ENCODE assay signal across 30 cellular contexts in genomic region chr21:38121888-38122705, GRCh38.
"Had no signal": no experiment of that assay in that cellular context is flagged by ENCODE, and none has a peak within 500 bp of the region (broad histone marks: within the 10 kb centered on the region; RNA-seq: fewer than 3 reads in every experiment).

No MANE protein-coding gene starts in this region.

- H3K27ac Mint-ChIP-seq: activated CD4-positive, alpha-beta memory T cell treated with anti-CD3 and anti-CD28 coated beads, Interleukin-2, amount 10 ng/mL, durations not matched to agents 7 days and 5 days; activated CD4-positive, alpha-beta T cell treated with anti-CD3 and anti-CD28 coated beads, Interleukin-2, amount 10 ng/mL, durations not matched to agents 7 days and 5 days; activated T-cell treated with anti-CD3 and anti-CD28 coated beads, Interleukin-2, amount 50 U/mL, for 24 hours; natural killer cell; neural progenitor cell; stimulated activated memory B cell treated with anti-CD40 and anti-IgM and Interleukin-4, amounts not matched to agents 10 μg/mL and 1 μg/mL and 100 μg/mL, for 72 hours; stimulated activated naive CD8-positive, alpha-beta T cell treated with anti-CD3 and anti-CD28 coated beads, Interleukin-15, amount 100 ng/mL, for 72 hours had no signal

- H3K27me3 ChIP-seq: esophagus muscularis mucosa, left lung, neural progenitor cell, right atrium auricular region, thyroid gland had no signal

- DNase-seq: activated CD4-positive, alpha-beta memory T cell treated with anti-CD3 and anti-CD28 coated beads, Interleukin-2, amount 10 ng/mL, durations not matched to agents 7 days and 5 days; activated CD4-positive, alpha-beta T cell treated with anti-CD3 and anti-CD28 coated beads, Interleukin-2, amount 10 ng/mL, durations not matched to agents 7 days and 5 days; activated CD4-positive, CD25-positive, alpha-beta regulatory T cell treated with anti-CD3 and anti-CD28 coated beads, Interleukin-2, amount 50 U/mL, for 72 hours; activated CD8-positive, alpha-beta memory T cell treated with anti-CD3 and anti-CD28 coated beads, Interleukin-2, amount 50 U/mL, for 48 hours; activated gamma-delta T cell; activated naive CD4-positive, alpha-beta T cell treated with anti-CD3 and anti-CD28 coated beads, Interleukin-2, amount 50 U/mL, for 16 hours; activated T-cell treated with anti-CD3 and anti-CD28 coated beads, Interleukin-2, amount 50 U/mL, for 24 hours; amniotic stem cell; caudate nucleus; kidney glomerular epithelial cell; left lung; lower lobe of right lung; mesendoderm; natural killer cell; occipital lobe; psoas muscle; stimulated activated CD4-positive, alpha-beta T cell treated with anti-CD3 and anti-CD28 coated beads, Interleukin-1b, Interleukin-23, amount 100 ng/mL, for 48 hours; stimulated activated CD4-positive, alpha-beta T cell treated with anti-CD3 and anti-CD28 coated beads, Interleukin-4, amount 100 ng/mL, for 4 hours; stimulated activated CD8-positive, alpha-beta memory T cell treated with anti-CD3 and anti-CD28 coated beads, Interleukin-4, amount 100 ng/mL, for 48 hours; stimulated activated naive CD8-positive, alpha-beta T cell treated with anti-CD3 and anti-CD28 coated beads, Interleukin-15, amount 100 ng/mL, for 72 hours; substantia nigra; T1000; thyroid gland; upper lobe of right lung had no signal

- H3K27me3 Mint-ChIP-seq: activated CD4-positive, alpha-beta memory T cell treated with anti-CD3 and anti-CD28 coated beads, Interleukin-2, amount 10 ng/mL, durations not matched to agents 7 days and 5 days; stimulated activated memory B cell treated with anti-CD40 and anti-IgM and Interleukin-4, amounts not matched to agents 10 μg/mL and 1 μg/mL and 100 μg/mL, for 72 hours had no signal

- H3K9me3 Mint-ChIP-seq: activated CD4-positive, alpha-beta memory T cell treated with anti-CD3 and anti-CD28 coated beads, Interleukin-2, amount 10 ng/mL, durations not matched to agents 7 days and 5 days; activated CD4-positive, alpha-beta T cell treated with anti-CD3 and anti-CD28 coated beads, Interleukin-2, amount 10 ng/mL, durations not matched to agents 7 days and 5 days; activated T-cell treated with anti-CD3 and anti-CD28 coated beads, Interleukin-2, amount 50 U/mL, for 24 hours; natural killer cell; neural progenitor cell; stimulated activated naive CD8-positive, alpha-beta T cell treated with anti-CD3 and anti-CD28 coated beads, Interleukin-15, amount 100 ng/mL, for 72 hours had no signal

- H3K4me3 Mint-ChIP-seq: activated CD4-positive, alpha-beta memory T cell treated with anti-CD3 and anti-CD28 coated beads, Interleukin-2, amount 10 ng/mL, durations not matched to agents 7 days and 5 days; activated CD4-positive, alpha-beta T cell treated with anti-CD3 and anti-CD28 coated beads, Interleukin-2, amount 10 ng/mL, durations not matched to agents 7 days and 5 days; activated T-cell treated with anti-CD3 and anti-CD28 coated beads, Interleukin-2, amount 50 U/mL, for 24 hours; natural killer cell; neural progenitor cell; stimulated activated memory B cell treated with anti-CD40 and anti-IgM and Interleukin-4, amounts not matched to agents 10 μg/mL and 1 μg/mL and 100 μg/mL, for 72 hours; stimulated activated naive CD8-positive, alpha-beta T cell treated with anti-CD3 and anti-CD28 coated beads, Interleukin-15, amount 100 ng/mL, for 72 hours had no signal

- H3K79me2 ChIP-seq: parathyroid adenoma had no signal

- H3K36me3 Mint-ChIP-seq: natural killer cell; neural progenitor cell; stimulated activated memory B cell treated with anti-CD40 and anti-IgM and Interleukin-4, amounts not matched to agents 10 μg/mL and 1 μg/mL and 100 μg/mL, for 72 hours had no signal

- H3K4me1 ChIP-seq: esophagus muscularis mucosa, left lung, lower lobe of right lung, neural progenitor cell, parathyroid adenoma, psoas muscle, right atrium auricular region, thyroid gland, upper lobe of right lung had no signal

- H3K4me1 Mint-ChIP-seq: activated CD4-positive, alpha-beta memory T cell treated with anti-CD3 and anti-CD28 coated beads, Interleukin-2, amount 10 ng/mL, durations not matched to agents 7 days and 5 days; natural killer cell; neural progenitor cell; stimulated activated memory B cell treated with anti-CD40 and anti-IgM and Interleukin-4, amounts not matched to agents 10 μg/mL and 1 μg/mL and 100 μg/mL, for 72 hours; stimulated activated naive CD8-positive, alpha-beta T cell treated with anti-CD3 and anti-CD28 coated beads, Interleukin-15, amount 100 ng/mL, for 72 hours had no signal

- H2AFZ ChIP-seq: neural progenitor cell, parathyroid adenoma had no signal

- H3K4me3 ChIP-seq: esophagus muscularis mucosa, left lung, lower lobe of right lung, neural progenitor cell, psoas muscle, right atrium auricular region, smooth muscle cell, thyroid gland, upper lobe of right lung had no signal

- H3K4me2 ChIP-seq: neural progenitor cell, smooth muscle cell had no signal

- H3K9me3 ChIP-seq: esophagus muscularis mucosa, left lung, lower lobe of right lung, psoas muscle, right atrium auricular region, thyroid gland, upper lobe of right lung had no signal

- H3K27ac ChIP-seq: esophagus muscularis mucosa, left lung, lower lobe of right lung, neural progenitor cell, parathyroid adenoma, psoas muscle, right atrium auricular region, thyroid gland, upper lobe of right lung had no signal

- H3K36me3 ChIP-seq: esophagus muscularis mucosa, left lung, lower lobe of right lung, neural progenitor cell, right atrium auricular region, thyroid gland, upper lobe of right lung had no signal

- H3K9ac ChIP-seq: neural progenitor cell, parathyroid adenoma had no signal

- ATAC-seq: left lung; lower lobe of right lung; natural killer cell; psoas muscle; stimulated activated memory B cell treated with anti-CD40 and anti-IgM and Interleukin-4, amounts not matched to agents 10 μg/mL and 1 μg/mL and 100 μg/mL, for 72 hours; stimulated activated naive CD8-positive, alpha-beta T cell treated with anti-CD3 and anti-CD28 coated beads, Interleukin-15, amount 100 ng/mL, for 72 hours; upper lobe of right lung had no signal
